1 cellular context compared by ENCODE assay signal in the genomic region with DNA sequence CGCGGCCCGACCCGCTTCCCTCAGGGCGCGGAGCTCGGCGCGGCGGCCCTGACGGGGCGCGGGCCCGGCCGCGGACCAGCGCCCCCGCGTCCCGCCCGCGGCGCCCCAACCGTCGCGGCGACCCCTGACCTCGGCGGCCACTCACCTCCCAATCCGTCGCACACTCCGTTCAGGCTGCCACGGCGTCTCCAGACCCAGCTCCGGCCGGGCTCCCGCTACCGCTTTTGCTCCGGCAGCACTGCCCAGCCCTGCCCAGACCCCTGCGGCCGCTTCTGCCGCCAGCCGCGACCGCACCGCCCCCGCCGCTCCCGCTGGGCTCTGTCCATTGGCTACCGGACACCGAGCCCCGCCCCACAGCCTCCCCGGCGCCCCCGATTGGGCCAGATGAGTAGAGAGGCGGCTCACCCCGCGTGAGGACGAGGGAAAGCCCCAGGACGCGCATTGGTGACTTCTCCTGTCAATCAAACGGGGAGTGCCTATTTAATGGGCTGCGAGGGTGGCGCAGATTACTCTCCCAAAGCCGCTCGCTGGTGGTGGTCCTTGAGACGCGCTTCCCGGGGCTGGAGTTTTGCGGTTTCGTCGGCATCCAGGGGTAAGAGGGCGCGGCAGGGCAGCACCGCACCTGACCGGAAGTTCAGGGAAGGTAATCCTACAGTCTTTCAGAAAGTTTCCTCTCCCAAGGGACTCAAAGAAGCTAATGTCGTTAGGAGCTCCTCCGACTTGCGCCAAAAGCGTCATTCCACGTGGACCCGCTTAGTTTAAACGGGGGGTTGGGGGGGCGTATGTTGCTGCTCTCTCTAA.
TF ChIP-seq lines count a peak whose summit lies in the region.

A gene with protein sequence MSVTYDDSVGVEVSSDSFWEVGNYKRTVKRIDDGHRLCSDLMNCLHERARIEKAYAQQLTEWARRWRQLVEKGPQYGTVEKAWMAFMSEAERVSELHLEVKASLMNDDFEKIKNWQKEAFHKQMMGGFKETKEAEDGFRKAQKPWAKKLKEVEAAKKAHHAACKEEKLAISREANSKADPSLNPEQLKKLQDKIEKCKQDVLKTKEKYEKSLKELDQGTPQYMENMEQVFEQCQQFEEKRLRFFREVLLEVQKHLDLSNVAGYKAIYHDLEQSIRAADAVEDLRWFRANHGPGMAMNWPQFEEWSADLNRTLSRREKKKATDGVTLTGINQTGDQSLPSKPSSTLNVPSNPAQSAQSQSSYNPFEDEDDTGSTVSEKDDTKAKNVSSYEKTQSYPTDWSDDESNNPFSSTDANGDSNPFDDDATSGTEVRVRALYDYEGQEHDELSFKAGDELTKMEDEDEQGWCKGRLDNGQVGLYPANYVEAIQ (minus strand): TSS at position 274 of the 801 bp plus-strand sequence. CDS start 103,069 bp downstream, outside the sequence.

TF ChIP-seq in HEK293, 187 proteins besides CTCF, POLR2A, EP300 and RAD21 (continued from another document and continues in another):
- TF ChIP-seq, protein P1, sequence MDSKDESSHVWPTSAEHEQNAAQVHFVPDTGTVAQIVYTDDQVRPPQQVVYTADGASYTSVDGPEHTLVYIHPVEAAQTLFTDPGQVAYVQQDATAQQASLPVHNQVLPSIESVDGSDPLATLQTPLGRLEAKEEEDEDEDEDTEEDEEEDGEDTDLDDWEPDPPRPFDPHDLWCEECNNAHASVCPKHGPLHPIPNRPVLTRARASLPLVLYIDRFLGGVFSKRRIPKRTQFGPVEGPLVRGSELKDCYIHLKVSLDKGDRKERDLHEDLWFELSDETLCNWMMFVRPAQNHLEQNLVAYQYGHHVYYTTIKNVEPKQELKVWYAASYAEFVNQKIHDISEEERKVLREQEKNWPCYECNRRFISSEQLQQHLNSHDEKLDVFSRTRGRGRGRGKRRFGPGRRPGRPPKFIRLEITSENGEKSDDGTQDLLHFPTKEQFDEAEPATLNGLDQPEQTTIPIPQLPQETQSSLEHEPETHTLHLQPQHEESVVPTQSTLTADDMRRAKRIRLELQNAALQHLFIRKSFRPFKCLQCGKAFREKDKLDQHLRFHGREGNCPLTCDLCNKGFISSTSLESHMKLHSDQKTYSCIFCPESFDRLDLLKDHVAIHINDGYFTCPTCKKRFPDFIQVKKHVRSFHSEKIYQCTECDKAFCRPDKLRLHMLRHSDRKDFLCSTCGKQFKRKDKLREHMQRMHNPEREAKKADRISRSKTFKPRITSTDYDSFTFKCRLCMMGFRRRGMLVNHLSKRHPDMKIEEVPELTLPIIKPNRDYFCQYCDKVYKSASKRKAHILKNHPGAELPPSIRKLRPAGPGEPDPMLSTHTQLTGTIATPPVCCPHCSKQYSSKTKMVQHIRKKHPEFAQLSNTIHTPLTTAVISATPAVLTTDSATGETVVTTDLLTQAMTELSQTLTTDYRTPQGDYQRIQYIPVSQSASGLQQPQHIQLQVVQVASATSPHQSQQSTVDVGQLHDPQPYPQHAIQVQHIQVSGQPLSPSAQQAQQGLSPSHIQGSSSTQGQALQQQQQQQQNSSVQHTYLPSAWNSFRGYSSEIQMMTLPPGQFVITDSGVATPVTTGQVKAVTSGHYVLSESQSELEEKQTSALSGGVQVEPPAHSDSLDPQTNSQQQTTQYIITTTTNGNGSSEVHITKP (tag by site-specific recombination; IDR thresholded peaks at IDR 0.05): peak; percentile 69
- no peak for TF ChIP-seq ZNF658 (tag by site-specific recombination; IDR thresholded peaks at IDR 0.05)
- TF ChIP-seq ZNF548 (tag by site-specific recombination; IDR thresholded peaks at IDR 0.05): no peak
- TF ChIP-seq, protein P2, sequence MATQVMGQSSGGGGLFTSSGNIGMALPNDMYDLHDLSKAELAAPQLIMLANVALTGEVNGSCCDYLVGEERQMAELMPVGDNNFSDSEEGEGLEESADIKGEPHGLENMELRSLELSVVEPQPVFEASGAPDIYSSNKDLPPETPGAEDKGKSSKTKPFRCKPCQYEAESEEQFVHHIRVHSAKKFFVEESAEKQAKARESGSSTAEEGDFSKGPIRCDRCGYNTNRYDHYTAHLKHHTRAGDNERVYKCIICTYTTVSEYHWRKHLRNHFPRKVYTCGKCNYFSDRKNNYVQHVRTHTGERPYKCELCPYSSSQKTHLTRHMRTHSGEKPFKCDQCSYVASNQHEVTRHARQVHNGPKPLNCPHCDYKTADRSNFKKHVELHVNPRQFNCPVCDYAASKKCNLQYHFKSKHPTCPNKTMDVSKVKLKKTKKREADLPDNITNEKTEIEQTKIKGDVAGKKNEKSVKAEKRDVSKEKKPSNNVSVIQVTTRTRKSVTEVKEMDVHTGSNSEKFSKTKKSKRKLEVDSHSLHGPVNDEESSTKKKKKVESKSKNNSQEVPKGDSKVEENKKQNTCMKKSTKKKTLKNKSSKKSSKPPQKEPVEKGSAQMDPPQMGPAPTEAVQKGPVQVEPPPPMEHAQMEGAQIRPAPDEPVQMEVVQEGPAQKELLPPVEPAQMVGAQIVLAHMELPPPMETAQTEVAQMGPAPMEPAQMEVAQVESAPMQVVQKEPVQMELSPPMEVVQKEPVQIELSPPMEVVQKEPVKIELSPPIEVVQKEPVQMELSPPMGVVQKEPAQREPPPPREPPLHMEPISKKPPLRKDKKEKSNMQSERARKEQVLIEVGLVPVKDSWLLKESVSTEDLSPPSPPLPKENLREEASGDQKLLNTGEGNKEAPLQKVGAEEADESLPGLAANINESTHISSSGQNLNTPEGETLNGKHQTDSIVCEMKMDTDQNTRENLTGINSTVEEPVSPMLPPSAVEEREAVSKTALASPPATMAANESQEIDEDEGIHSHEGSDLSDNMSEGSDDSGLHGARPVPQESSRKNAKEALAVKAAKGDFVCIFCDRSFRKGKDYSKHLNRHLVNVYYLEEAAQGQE (tag by site-specific recombination; IDR thresholded peaks at IDR 0.05): no peak
- TF ChIP-seq, protein P3, sequence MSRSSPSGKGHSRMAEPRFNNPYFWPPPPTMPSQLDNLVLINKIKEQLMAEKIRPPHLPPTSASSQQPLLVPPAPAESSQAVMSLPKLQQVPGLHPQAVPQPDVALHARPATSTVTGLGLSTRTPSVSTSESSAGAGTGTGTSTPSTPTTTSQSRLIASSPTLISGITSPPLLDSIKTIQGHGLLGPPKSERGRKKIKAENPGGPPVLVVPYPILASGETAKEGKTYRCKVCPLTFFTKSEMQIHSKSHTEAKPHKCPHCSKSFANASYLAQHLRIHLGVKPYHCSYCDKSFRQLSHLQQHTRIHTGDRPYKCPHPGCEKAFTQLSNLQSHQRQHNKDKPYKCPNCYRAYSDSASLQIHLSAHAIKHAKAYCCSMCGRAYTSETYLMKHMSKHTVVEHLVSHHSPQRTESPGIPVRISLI (tag by site-specific recombination; IDR thresholded peaks at IDR 0.05): no peak
- TF ChIP-seq KLF7 (tag by site-specific recombination; IDR thresholded peaks at IDR 0.05; ENCODE audit: borderline replicate concordance): peak; percentile 21; the same call in 1 of the 2 replicates
- no peak for TF ChIP-seq ZNF785 (tag by site-specific recombination; IDR thresholded peaks at IDR 0.05)
- TF ChIP-seq ZNF132 (tag by site-specific recombination; IDR thresholded peaks at IDR 0.05; ENCODE audit: borderline replicate concordance): no peak
- no peak for TF ChIP-seq ZNF624 (tag by site-specific recombination; IDR thresholded peaks at IDR 0.05)
- TF ChIP-seq, protein P4, sequence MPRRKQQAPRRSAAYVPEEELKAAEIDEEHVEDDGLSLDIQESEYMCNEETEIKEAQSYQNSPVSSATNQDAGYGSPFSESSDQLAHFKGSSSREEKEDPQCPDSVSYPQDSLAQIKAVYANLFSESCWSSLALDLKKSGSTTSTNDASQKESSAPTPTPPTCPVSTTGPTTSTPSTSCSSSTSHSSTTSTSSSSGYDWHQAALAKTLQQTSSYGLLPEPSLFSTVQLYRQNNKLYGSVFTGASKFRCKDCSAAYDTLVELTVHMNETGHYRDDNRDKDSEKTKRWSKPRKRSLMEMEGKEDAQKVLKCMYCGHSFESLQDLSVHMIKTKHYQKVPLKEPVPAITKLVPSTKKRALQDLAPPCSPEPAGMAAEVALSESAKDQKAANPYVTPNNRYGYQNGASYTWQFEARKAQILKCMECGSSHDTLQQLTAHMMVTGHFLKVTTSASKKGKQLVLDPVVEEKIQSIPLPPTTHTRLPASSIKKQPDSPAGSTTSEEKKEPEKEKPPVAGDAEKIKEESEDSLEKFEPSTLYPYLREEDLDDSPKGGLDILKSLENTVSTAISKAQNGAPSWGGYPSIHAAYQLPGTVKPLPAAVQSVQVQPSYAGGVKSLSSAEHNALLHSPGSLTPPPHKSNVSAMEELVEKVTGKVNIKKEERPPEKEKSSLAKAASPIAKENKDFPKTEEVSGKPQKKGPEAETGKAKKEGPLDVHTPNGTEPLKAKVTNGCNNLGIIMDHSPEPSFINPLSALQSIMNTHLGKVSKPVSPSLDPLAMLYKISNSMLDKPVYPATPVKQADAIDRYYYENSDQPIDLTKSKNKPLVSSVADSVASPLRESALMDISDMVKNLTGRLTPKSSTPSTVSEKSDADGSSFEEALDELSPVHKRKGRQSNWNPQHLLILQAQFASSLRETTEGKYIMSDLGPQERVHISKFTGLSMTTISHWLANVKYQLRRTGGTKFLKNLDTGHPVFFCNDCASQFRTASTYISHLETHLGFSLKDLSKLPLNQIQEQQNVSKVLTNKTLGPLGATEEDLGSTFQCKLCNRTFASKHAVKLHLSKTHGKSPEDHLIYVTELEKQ (tag by site-specific recombination; IDR thresholded peaks at IDR 0.05; ENCODE audit: borderline replicate concordance): no peak
- TF ChIP-seq, protein P5, sequence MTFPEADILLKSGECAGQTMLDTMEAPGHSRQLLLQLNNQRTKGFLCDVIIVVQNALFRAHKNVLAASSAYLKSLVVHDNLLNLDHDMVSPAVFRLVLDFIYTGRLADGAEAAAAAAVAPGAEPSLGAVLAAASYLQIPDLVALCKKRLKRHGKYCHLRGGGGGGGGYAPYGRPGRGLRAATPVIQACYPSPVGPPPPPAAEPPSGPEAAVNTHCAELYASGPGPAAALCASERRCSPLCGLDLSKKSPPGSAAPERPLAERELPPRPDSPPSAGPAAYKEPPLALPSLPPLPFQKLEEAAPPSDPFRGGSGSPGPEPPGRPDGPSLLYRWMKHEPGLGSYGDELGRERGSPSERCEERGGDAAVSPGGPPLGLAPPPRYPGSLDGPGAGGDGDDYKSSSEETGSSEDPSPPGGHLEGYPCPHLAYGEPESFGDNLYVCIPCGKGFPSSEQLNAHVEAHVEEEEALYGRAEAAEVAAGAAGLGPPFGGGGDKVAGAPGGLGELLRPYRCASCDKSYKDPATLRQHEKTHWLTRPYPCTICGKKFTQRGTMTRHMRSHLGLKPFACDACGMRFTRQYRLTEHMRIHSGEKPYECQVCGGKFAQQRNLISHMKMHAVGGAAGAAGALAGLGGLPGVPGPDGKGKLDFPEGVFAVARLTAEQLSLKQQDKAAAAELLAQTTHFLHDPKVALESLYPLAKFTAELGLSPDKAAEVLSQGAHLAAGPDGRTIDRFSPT (tag by site-specific recombination; IDR thresholded peaks at IDR 0.05): peak; percentile 74
- no peak for TF ChIP-seq YY2 (tag by site-specific recombination; IDR thresholded peaks at IDR 0.05)
- peak; percentile 70 for TF ChIP-seq ZXDB (tag by site-specific recombination; IDR thresholded peaks at IDR 0.05)
- TF ChIP-seq ZNF768 (tag by site-specific recombination; IDR thresholded peaks at IDR 0.05): no peak
- TF ChIP-seq SP2 (tag by site-specific recombination; IDR thresholded peaks at IDR 0.05): peak; percentile 98
- TF ChIP-seq KLF10 (tag by site-specific recombination; IDR thresholded peaks at IDR 0.05): no peak; the same call in 1 of the 2 replicates
- TF ChIP-seq ZNF837 (tag by site-specific recombination; IDR thresholded peaks at IDR 0.05): no peak
- no peak for TF ChIP-seq ZSCAN23 (tag by site-specific recombination; IDR thresholded peaks at IDR 0.05)
- no peak for TF ChIP-seq ZNF16 (tag by site-specific recombination; IDR thresholded peaks at IDR 0.05; ENCODE audit: low read depth)
- peak; percentile 31; the same call in 1 of the 2 replicates for TF ChIP-seq KLF9 (tag by site-specific recombination; IDR thresholded peaks at IDR 0.05; ENCODE audit: low read depth)
- no peak for TF ChIP-seq ZNF221 (tag by site-specific recombination; IDR thresholded peaks at IDR 0.05; ENCODE audit: borderline replicate concordance)
- peak; percentile 57 for TF ChIP-seq EGR2 (tag by site-specific recombination; IDR thresholded peaks at IDR 0.05; ENCODE audit: low read depth)
- TF ChIP-seq ZBTB17 (tag by site-specific recombination; IDR thresholded peaks at IDR 0.05): peak; percentile 73
- TF ChIP-seq ZNF571 (tag by site-specific recombination; IDR thresholded peaks at IDR 0.05): no peak
- TF ChIP-seq, protein P6, sequence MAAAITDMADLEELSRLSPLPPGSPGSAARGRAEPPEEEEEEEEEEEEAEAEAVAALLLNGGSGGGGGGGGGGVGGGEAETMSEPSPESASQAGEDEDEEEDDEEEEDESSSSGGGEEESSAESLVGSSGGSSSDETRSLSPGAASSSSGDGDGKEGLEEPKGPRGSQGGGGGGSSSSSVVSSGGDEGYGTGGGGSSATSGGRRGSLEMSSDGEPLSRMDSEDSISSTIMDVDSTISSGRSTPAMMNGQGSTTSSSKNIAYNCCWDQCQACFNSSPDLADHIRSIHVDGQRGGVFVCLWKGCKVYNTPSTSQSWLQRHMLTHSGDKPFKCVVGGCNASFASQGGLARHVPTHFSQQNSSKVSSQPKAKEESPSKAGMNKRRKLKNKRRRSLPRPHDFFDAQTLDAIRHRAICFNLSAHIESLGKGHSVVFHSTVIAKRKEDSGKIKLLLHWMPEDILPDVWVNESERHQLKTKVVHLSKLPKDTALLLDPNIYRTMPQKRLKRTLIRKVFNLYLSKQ (tag by site-specific recombination; IDR thresholded peaks at IDR 0.05; ENCODE audit: borderline replicate concordance): no peak
- TF ChIP-seq, protein P7, sequence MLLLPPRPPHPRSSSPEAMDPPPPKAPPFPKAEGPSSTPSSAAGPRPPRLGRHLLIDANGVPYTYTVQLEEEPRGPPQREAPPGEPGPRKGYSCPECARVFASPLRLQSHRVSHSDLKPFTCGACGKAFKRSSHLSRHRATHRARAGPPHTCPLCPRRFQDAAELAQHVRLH (tag by site-specific recombination; IDR thresholded peaks at IDR 0.05): no peak
- TF ChIP-seq ZNF211 (tag by site-specific recombination; IDR thresholded peaks at IDR 0.05; ENCODE audit: low read depth): no peak
- TF ChIP-seq, protein P8, sequence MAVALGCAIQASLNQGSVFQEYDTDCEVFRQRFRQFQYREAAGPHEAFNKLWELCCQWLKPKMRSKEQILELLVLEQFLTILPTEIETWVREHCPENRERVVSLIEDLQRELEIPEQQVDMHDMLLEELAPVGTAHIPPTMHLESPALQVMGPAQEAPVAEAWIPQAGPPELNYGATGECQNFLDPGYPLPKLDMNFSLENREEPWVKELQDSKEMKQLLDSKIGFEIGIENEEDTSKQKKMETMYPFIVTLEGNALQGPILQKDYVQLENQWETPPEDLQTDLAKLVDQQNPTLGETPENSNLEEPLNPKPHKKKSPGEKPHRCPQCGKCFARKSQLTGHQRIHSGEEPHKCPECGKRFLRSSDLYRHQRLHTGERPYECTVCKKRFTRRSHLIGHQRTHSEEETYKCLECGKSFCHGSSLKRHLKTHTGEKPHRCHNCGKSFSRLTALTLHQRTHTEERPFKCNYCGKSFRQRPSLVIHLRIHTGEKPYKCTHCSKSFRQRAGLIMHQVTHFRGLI (tag by site-specific recombination; IDR thresholded peaks at IDR 0.05): no peak
- TF ChIP-seq GLI4 (tag by site-specific recombination; IDR thresholded peaks at IDR 0.05): no peak
- TF ChIP-seq, protein P9, sequence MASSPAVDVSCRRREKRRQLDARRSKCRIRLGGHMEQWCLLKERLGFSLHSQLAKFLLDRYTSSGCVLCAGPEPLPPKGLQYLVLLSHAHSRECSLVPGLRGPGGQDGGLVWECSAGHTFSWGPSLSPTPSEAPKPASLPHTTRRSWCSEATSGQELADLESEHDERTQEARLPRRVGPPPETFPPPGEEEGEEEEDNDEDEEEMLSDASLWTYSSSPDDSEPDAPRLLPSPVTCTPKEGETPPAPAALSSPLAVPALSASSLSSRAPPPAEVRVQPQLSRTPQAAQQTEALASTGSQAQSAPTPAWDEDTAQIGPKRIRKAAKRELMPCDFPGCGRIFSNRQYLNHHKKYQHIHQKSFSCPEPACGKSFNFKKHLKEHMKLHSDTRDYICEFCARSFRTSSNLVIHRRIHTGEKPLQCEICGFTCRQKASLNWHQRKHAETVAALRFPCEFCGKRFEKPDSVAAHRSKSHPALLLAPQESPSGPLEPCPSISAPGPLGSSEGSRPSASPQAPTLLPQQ (tag by site-specific recombination; IDR thresholded peaks at IDR 0.05): peak; percentile 78; the same call in 1 of the 2 replicates
